ENCODE assay signal across 1 cellular context in the genomic region with DNA sequence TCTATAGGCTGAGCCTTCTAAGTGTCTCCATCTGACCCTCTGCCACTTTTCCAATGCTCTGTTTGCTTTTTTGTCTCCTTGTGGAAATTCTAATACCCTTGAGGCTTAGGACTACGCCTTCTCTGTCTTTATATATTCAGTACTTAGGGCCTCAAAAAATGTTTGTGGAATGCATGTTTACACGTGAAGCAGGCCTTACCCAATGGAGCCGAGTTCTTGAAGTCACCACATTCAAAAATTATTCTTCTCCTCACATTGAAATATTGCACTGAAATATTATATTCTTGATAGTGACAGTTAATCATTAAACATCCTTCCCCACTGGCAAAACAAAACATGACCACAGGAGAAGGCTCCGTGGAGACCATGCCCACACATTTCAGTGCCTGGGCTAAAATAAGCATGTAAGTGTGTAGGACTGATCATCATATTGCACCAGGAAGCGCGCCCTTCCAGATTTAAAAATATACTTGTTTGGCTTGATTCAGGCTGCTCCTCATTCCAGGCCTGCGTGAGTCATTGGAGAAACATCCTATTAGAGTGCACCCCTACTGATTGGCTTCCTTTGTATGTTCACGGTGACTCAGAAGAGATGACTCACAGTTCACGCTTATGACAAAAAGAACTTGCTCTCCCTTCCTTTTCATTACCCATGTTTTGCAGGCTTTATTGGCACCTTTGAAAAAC.
TF ChIP-seq lines count a peak whose summit lies in the region.

No MANE protein-coding gene starts in this region.

TF ChIP-seq in HepG2, 621 proteins besides CTCF, POLR2A, EP300 and RAD21 (continued from another document and continues in another):
- no peak for TF ChIP-seq ZNF567 (CRISPR knock-in tag; IDR thresholded peaks at IDR 0.05; ENCODE audit: borderline replicate concordance)
- TF ChIP-seq TBP (CRISPR knock-in tag; IDR thresholded peaks at IDR 0.05), result no peak
- TF ChIP-seq, protein P1, sequence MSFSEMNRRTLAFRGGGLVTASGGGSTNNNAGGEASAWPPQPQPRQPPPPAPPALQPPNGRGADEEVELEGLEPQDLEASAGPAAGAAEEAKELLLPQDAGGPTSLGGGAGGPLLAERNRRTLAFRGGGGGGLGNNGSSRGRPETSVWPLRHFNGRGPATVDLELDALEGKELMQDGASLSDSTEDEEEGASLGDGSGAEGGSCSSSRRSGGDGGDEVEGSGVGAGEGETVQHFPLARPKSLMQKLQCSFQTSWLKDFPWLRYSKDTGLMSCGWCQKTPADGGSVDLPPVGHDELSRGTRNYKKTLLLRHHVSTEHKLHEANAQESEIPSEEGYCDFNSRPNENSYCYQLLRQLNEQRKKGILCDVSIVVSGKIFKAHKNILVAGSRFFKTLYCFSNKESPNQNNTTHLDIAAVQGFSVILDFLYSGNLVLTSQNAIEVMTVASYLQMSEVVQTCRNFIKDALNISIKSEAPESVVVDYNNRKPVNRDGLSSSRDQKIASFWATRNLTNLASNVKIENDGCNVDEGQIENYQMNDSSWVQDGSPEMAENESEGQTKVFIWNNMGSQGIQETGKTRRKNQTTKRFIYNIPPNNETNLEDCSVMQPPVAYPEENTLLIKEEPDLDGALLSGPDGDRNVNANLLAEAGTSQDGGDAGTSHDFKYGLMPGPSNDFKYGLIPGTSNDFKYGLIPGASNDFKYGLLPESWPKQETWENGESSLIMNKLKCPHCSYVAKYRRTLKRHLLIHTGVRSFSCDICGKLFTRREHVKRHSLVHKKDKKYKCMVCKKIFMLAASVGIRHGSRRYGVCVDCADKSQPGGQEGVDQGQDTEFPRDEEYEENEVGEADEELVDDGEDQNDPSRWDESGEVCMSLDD (CRISPR knock-in tag; IDR thresholded peaks at IDR 0.05; ENCODE audit: borderline replicate concordance), result no peak
- TF ChIP-seq TCF7L2 (IDR thresholded peaks at IDR 0.05; ENCODE audit: low read depth, low read length), result no peak
- TF ChIP-seq SRSF1 (optimal IDR thresholded peaks at IDR 0.05; ENCODE audit: low read depth, low read length), result no peak
- no peak for TF ChIP-seq SIX1 (CRISPR knock-in tag; IDR thresholded peaks at IDR 0.05; ENCODE audit: borderline replicate concordance)
- TF ChIP-seq, protein P2, sequence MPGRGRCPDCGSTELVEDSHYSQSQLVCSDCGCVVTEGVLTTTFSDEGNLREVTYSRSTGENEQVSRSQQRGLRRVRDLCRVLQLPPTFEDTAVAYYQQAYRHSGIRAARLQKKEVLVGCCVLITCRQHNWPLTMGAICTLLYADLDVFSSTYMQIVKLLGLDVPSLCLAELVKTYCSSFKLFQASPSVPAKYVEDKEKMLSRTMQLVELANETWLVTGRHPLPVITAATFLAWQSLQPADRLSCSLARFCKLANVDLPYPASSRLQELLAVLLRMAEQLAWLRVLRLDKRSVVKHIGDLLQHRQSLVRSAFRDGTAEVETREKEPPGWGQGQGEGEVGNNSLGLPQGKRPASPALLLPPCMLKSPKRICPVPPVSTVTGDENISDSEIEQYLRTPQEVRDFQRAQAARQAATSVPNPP (CRISPR knock-in tag; IDR thresholded peaks at IDR 0.05), result no peak
- no peak for TF ChIP-seq ZSCAN31 (CRISPR knock-in tag; IDR thresholded peaks at IDR 0.05; ENCODE audit: low read depth)
- TF ChIP-seq SKI (IDR thresholded peaks at IDR 0.05; ENCODE audit: partially characterized antibody), result no peak
- peak; percentile 56 for TF ChIP-seq SAP130 (CRISPR knock-in tag; IDR thresholded peaks at IDR 0.05; ENCODE audit: low read depth)
- TF ChIP-seq ZNF605 (CRISPR knock-in tag; IDR thresholded peaks at IDR 0.05), result no peak
- TF ChIP-seq, protein P3, sequence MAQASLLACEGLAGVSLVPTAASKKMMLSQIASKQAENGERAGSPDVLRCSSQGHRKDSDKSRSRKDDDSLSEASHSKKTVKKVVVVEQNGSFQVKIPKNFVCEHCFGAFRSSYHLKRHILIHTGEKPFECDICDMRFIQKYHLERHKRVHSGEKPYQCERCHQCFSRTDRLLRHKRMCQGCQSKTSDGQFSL (CRISPR knock-in tag; IDR thresholded peaks at IDR 0.05), result no peak
- TF ChIP-seq ZNF773 (CRISPR knock-in tag; IDR thresholded peaks at IDR 0.05; ENCODE audit: borderline replicate concordance), result no peak
- no peak; the same call in 1 of the 2 replicates for TF ChIP-seq ZNF33A (CRISPR knock-in tag; IDR thresholded peaks at IDR 0.05; ENCODE audit: borderline replicate concordance)
- TF ChIP-seq, protein P4, sequence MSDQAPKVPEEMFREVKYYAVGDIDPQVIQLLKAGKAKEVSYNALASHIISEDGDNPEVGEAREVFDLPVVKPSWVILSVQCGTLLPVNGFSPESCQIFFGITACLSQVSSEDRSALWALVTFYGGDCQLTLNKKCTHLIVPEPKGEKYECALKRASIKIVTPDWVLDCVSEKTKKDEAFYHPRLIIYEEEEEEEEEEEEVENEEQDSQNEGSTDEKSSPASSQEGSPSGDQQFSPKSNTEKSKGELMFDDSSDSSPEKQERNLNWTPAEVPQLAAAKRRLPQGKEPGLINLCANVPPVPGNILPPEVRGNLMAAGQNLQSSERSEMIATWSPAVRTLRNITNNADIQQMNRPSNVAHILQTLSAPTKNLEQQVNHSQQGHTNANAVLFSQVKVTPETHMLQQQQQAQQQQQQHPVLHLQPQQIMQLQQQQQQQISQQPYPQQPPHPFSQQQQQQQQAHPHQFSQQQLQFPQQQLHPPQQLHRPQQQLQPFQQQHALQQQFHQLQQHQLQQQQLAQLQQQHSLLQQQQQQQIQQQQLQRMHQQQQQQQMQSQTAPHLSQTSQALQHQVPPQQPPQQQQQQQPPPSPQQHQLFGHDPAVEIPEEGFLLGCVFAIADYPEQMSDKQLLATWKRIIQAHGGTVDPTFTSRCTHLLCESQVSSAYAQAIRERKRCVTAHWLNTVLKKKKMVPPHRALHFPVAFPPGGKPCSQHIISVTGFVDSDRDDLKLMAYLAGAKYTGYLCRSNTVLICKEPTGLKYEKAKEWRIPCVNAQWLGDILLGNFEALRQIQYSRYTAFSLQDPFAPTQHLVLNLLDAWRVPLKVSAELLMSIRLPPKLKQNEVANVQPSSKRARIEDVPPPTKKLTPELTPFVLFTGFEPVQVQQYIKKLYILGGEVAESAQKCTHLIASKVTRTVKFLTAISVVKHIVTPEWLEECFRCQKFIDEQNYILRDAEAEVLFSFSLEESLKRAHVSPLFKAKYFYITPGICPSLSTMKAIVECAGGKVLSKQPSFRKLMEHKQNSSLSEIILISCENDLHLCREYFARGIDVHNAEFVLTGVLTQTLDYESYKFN (CRISPR knock-in tag; conservative IDR thresholded peaks at IDR 0.05), result peak; percentile 73
- no peak for TF ChIP-seq ZNF713 (CRISPR knock-in tag; IDR thresholded peaks at IDR 0.05)
- TF ChIP-seq, protein P5, sequence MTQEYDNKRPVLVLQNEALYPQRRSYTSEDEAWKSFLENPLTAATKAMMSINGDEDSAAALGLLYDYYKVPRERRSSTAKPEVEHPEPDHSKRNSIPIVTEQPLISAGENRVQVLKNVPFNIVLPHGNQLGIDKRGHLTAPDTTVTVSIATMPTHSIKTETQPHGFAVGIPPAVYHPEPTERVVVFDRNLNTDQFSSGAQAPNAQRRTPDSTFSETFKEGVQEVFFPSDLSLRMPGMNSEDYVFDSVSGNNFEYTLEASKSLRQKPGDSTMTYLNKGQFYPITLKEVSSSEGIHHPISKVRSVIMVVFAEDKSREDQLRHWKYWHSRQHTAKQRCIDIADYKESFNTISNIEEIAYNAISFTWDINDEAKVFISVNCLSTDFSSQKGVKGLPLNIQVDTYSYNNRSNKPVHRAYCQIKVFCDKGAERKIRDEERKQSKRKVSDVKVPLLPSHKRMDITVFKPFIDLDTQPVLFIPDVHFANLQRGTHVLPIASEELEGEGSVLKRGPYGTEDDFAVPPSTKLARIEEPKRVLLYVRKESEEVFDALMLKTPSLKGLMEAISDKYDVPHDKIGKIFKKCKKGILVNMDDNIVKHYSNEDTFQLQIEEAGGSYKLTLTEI (CRISPR knock-in tag; conservative IDR thresholded peaks at IDR 0.05), result no peak
- no peak for TF ChIP-seq SP140L (CRISPR knock-in tag; IDR thresholded peaks at IDR 0.05; ENCODE audit: borderline replicate concordance)
- no peak for TF ChIP-seq ZFP41 (CRISPR knock-in tag; IDR thresholded peaks at IDR 0.05; ENCODE audit: borderline replicate concordance)
- TF ChIP-seq RORA (CRISPR knock-in tag; IDR thresholded peaks at IDR 0.05), result no peak
- peak; percentile 84 for TF ChIP-seq GATAD2A (CRISPR knock-in tag; IDR thresholded peaks at IDR 0.05)
- no peak; the same call in 1 of the 2 replicates for TF ChIP-seq NFKBIZ (CRISPR knock-in tag; IDR thresholded peaks at IDR 0.05)
- TF ChIP-seq, protein P6, sequence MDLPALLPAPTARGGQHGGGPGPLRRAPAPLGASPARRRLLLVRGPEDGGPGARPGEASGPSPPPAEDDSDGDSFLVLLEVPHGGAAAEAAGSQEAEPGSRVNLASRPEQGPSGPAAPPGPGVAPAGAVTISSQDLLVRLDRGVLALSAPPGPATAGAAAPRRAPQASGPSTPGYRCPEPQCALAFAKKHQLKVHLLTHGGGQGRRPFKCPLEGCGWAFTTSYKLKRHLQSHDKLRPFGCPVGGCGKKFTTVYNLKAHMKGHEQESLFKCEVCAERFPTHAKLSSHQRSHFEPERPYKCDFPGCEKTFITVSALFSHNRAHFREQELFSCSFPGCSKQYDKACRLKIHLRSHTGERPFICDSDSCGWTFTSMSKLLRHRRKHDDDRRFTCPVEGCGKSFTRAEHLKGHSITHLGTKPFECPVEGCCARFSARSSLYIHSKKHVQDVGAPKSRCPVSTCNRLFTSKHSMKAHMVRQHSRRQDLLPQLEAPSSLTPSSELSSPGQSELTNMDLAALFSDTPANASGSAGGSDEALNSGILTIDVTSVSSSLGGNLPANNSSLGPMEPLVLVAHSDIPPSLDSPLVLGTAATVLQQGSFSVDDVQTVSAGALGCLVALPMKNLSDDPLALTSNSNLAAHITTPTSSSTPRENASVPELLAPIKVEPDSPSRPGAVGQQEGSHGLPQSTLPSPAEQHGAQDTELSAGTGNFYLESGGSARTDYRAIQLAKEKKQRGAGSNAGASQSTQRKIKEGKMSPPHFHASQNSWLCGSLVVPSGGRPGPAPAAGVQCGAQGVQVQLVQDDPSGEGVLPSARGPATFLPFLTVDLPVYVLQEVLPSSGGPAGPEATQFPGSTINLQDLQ (CRISPR knock-in tag; IDR thresholded peaks at IDR 0.05), result no peak
- TF ChIP-seq SRSF9 (IDR thresholded peaks at IDR 0.05; ENCODE audit: borderline replicate concordance, insufficient read depth, low read depth, low read length, poor library complexity, severe bottlenecking), result no peak
- TF ChIP-seq ZFY (CRISPR knock-in tag; IDR thresholded peaks at IDR 0.05), result peak; percentile 37; the same call in 1 of the 2 replicates
- TF ChIP-seq RFX5 (IDR thresholded peaks at IDR 0.05; ENCODE audit: low read depth, low read length), result no peak
- TF ChIP-seq, protein P7, sequence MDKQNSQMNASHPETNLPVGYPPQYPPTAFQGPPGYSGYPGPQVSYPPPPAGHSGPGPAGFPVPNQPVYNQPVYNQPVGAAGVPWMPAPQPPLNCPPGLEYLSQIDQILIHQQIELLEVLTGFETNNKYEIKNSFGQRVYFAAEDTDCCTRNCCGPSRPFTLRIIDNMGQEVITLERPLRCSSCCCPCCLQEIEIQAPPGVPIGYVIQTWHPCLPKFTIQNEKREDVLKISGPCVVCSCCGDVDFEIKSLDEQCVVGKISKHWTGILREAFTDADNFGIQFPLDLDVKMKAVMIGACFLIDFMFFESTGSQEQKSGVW (CRISPR knock-in tag; IDR thresholded peaks at IDR 0.05; ENCODE audit: borderline replicate concordance), result no peak
- TF ChIP-seq, protein P8, sequence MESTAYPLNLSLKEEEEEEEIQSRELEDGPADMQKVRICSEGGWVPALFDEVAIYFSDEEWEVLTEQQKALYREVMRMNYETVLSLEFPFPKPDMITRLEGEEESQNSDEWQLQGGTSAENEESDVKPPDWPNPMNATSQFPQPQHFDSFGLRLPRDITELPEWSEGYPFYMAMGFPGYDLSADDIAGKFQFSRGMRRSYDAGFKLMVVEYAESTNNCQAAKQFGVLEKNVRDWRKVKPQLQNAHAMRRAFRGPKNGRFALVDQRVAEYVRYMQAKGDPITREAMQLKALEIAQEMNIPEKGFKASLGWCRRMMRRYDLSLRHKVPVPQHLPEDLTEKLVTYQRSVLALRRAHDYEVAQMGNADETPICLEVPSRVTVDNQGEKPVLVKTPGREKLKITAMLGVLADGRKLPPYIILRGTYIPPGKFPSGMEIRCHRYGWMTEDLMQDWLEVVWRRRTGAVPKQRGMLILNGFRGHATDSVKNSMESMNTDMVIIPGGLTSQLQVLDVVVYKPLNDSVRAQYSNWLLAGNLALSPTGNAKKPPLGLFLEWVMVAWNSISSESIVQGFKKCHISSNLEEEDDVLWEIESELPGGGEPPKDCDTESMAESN (CRISPR knock-in tag; conservative IDR thresholded peaks at IDR 0.05), result no peak
- TF ChIP-seq, protein P9, sequence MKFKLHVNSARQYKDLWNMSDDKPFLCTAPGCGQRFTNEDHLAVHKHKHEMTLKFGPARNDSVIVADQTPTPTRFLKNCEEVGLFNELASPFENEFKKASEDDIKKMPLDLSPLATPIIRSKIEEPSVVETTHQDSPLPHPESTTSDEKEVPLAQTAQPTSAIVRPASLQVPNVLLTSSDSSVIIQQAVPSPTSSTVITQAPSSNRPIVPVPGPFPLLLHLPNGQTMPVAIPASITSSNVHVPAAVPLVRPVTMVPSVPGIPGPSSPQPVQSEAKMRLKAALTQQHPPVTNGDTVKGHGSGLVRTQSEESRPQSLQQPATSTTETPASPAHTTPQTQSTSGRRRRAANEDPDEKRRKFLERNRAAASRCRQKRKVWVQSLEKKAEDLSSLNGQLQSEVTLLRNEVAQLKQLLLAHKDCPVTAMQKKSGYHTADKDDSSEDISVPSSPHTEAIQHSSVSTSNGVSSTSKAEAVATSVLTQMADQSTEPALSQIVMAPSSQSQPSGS (CRISPR knock-in tag; IDR thresholded peaks at IDR 0.05), result no peak
- TF ChIP-seq, protein P10, sequence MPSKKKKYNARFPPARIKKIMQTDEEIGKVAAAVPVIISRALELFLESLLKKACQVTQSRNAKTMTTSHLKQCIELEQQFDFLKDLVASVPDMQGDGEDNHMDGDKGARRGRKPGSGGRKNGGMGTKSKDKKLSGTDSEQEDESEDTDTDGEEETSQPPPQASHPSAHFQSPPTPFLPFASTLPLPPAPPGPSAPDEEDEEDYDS (CRISPR knock-in tag; IDR thresholded peaks at IDR 0.05), result peak; percentile 23; the same call in 1 of the 2 replicates
- TF ChIP-seq, protein P11, sequence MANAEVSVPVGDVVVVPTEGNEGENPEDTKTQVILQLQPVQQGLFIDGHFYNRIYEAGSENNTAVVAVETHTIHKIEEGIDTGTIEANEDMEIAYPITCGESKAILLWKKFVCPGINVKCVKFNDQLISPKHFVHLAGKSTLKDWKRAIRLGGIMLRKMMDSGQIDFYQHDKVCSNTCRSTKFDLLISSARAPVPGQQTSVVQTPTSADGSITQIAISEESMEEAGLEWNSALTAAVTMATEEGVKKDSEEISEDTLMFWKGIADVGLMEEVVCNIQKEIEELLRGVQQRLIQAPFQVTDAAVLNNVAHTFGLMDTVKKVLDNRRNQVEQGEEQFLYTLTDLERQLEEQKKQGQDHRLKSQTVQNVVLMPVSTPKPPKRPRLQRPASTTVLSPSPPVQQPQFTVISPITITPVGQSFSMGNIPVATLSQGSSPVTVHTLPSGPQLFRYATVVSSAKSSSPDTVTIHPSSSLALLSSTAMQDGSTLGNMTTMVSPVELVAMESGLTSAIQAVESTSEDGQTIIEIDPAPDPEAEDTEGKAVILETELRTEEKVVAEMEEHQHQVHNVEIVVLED (CRISPR knock-in tag; IDR thresholded peaks at IDR 0.05; ENCODE audit: borderline replicate concordance), result no peak
- no peak; the same call in 1 of the 2 replicates for TF ChIP-seq IRF2 (CRISPR knock-in tag; IDR thresholded peaks at IDR 0.05)
